1 cellular context compared by ENCODE assay signal in the genomic region with DNA sequence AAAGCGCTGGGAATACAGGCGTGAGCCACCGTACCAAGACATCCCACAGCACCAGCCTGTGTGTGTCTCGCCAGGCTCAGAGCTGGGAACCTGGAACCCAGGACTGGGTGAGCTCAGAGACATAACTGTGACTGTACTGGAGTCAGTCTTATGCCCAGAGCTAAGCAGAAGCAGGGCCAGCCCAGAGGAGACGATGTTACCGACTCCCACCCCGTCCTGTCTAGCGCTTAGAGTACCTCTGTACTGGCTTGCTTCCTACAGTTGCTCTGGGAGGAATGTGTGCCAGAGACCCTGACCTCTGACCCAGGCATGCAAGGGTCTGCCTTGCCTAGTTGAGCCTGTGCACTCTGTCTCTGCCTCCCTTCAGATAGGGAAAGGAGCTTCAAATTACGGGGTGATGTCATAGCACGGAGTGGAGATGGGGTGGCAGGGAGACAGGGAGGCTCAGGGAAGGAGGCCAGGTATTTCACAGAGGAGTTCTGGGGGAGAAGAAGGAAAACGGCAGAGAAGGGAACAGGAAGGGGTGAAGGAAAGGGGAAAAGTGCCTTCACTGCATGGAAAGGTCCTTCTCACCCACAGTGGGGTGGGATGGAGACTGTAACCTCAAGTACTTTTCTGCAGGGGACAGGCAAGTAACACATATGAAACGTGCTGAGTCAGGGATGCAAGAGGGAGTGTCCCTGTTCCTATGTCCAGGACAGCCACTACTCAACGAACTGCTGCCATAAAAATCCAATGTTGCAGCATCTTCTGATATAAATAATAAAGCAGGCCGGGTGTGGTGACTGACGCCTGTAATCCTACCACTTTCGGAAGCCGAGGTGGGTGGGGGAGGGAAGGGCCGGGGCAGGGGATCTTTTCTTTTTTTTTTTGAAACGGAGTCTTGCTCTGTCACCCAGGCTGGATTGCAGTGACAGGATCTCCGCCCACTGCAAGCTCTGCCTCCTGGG.
A peak's percentile ranks its signal among the peaks of the same experiment; 100 is the strongest.
TF ChIP-seq lines count a peak whose summit lies in the region.

No MANE protein-coding gene starts in this region.

TF ChIP-seq in HepG2, 621 proteins besides CTCF, POLR2A, EP300 and RAD21 (continued from another document and continues in another):
- TF ChIP-seq, protein P1, sequence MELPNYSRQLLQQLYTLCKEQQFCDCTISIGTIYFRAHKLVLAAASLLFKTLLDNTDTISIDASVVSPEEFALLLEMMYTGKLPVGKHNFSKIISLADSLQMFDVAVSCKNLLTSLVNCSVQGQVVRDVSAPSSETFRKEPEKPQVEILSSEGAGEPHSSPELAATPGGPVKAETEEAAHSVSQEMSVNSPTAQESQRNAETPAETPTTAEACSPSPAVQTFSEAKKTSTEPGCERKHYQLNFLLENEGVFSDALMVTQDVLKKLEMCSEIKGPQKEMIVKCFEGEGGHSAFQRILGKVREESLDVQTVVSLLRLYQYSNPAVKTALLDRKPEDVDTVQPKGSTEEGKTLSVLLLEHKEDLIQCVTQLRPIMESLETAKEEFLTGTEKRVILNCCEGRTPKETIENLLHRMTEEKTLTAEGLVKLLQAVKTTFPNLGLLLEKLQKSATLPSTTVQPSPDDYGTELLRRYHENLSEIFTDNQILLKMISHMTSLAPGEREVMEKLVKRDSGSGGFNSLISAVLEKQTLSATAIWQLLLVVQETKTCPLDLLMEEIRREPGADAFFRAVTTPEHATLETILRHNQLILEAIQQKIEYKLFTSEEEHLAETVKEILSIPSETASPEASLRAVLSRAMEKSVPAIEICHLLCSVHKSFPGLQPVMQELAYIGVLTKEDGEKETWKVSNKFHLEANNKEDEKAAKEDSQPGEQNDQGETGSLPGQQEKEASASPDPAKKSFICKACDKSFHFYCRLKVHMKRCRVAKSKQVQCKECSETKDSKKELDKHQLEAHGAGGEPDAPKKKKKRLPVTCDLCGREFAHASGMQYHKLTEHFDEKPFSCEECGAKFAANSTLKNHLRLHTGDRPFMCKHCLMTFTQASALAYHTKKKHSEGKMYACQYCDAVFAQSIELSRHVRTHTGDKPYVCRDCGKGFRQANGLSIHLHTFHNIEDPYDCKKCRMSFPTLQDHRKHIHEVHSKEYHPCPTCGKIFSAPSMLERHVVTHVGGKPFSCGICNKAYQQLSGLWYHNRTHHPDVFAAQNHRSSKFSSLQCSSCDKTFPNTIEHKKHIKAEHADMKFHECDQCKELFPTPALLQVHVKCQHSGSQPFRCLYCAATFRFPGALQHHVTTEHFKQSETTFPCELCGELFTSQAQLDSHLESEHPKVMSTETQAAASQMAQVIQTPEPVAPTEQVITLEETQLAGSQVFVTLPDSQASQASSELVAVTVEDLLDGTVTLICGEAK (IDR thresholded peaks at IDR 0.05): no peak
- TF ChIP-seq, protein P1 (CRISPR knock-in tag; IDR thresholded peaks at IDR 0.05): 0 out of 2 replicates have a peak, but pooled peaks have one; percentile 36
- TF ChIP-seq PHF8 (CRISPR knock-in tag; IDR thresholded peaks at IDR 0.05): no peak
- no peak for TF ChIP-seq ZEB1 (IDR thresholded peaks at IDR 0.05; ENCODE audit: insufficient replicate concordance, low read depth)
- TF ChIP-seq ZNF331 (CRISPR knock-in tag; IDR thresholded peaks at IDR 0.05): peak; percentile 66
- TF ChIP-seq ATF7-NPFF (CRISPR knock-in tag; IDR thresholded peaks at IDR 0.05; ENCODE audit: low read depth): no peak
- TF ChIP-seq ZHX2 (IDR thresholded peaks at IDR 0.05; ENCODE audit: low read depth): no peak
- no peak for TF ChIP-seq ZHX2 (CRISPR knock-in tag; IDR thresholded peaks at IDR 0.05; ENCODE audit: borderline replicate concordance)
- TF ChIP-seq RBFOX2 (IDR thresholded peaks at IDR 0.05; ENCODE audit: low read depth, low read length): no peak
- TF ChIP-seq SOX6 (IDR thresholded peaks at IDR 0.05): no peak
- peak; percentile 42; the same call in 1 of the 2 replicates for TF ChIP-seq SOX6 (CRISPR knock-in tag; IDR thresholded peaks at IDR 0.05)
- TF ChIP-seq CBX2 (IDR thresholded peaks at IDR 0.05; ENCODE audit: low read depth, low read length): no peak
- no peak for TF ChIP-seq CBX2 (CRISPR knock-in tag; IDR thresholded peaks at IDR 0.05; ENCODE audit: low read depth)
- TF ChIP-seq ZNF790 (CRISPR knock-in tag; IDR thresholded peaks at IDR 0.05; ENCODE audit: borderline replicate concordance): no peak
- TF ChIP-seq ZNF280D (CRISPR knock-in tag; IDR thresholded peaks at IDR 0.05): peak; percentile 61; the same call in 1 of the 2 replicates
- TF ChIP-seq ZNF33B (CRISPR knock-in tag; IDR thresholded peaks at IDR 0.05): no peak
- TF ChIP-seq SP4 (CRISPR knock-in tag; IDR thresholded peaks at IDR 0.05): no peak
- TF ChIP-seq ZMAT3 (CRISPR knock-in tag; conservative IDR thresholded peaks at IDR 0.05): no peak
- no peak for TF ChIP-seq ATAD3A (CRISPR knock-in tag; IDR thresholded peaks at IDR 0.05)
- TF ChIP-seq FUBP1 (CRISPR knock-in tag; IDR thresholded peaks at IDR 0.05; ENCODE audit: borderline replicate concordance): no peak
- peak; percentile 49; the same call in 1 of the 2 replicates for TF ChIP-seq ZNF780A (CRISPR knock-in tag; IDR thresholded peaks at IDR 0.05)
- TF ChIP-seq POGZ (CRISPR knock-in tag; IDR thresholded peaks at IDR 0.05): no peak
- no peak for TF ChIP-seq FOXM1 (CRISPR knock-in tag; IDR thresholded peaks at IDR 0.05)
- TF ChIP-seq ARNT (IDR thresholded peaks at IDR 0.05): no peak
- no peak for TF ChIP-seq SYNCRIP (IDR thresholded peaks at IDR 0.05; ENCODE audit: insufficient read depth, low read depth, low read length)
- TF ChIP-seq SIX4 (CRISPR knock-in tag; IDR thresholded peaks at IDR 0.05): peak; percentile 93
- TF ChIP-seq, protein P2, sequence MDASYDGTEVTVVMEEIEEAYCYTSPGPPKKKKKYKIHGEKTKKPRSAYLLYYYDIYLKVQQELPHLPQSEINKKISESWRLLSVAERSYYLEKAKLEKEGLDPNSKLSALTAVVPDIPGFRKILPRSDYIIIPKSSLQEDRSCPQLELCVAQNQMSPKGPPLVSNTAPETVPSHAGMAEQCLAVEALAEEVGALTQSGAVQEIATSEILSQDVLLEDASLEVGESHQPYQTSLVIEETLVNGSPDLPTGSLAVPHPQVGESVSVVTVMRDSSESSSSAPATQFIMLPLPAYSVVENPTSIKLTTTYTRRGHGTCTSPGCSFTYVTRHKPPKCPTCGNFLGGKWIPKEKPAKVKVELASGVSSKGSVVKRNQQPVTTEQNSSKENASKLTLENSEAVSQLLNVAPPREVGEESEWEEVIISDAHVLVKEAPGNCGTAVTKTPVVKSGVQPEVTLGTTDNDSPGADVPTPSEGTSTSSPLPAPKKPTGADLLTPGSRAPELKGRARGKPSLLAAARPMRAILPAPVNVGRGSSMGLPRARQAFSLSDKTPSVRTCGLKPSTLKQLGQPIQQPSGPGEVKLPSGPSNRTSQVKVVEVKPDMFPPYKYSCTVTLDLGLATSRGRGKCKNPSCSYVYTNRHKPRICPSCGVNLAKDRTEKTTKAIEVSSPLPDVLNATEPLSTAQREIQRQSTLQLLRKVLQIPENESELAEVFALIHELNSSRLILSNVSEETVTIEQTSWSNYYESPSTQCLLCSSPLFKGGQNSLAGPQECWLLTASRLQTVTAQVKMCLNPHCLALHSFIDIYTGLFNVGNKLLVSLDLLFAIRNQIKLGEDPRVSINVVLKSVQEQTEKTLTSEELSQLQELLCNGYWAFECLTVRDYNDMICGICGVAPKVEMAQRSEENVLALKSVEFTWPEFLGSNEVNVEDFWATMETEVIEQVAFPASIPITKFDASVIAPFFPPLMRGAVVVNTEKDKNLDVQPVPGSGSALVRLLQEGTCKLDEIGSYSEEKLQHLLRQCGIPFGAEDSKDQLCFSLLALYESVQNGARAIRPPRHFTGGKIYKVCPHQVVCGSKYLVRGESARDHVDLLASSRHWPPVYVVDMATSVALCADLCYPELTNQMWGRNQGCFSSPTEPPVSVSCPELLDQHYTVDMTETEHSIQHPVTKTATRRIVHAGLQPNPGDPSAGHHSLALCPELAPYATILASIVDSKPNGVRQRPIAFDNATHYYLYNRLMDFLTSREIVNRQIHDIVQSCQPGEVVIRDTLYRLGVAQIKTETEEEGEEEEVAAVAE (CRISPR knock-in tag; IDR thresholded peaks at IDR 0.05; ENCODE audit: borderline replicate concordance): no peak
